ENCODE assay signal across 36 cellular contexts in the genomic region with DNA sequence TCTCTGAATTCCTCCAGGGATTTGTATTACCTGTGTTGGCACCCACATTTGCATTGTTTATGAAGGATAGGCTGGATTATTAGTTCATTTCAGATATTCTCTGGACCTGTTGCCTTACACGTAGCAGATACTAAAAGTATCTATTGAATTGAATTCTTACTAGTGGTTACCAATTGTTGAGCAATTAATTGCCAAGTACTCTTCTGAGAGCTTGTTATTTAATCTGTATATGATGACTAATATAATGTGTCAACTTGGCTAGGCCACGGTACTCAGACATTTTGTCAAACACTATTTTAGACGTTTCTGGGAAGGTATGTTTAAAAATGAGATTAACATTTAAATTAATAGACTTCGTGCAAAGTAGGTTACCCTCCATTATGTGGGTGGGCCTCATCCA. TPM values are rescaled to one million over a fixed set of nuclear protein-coding genes. Genes with fewer than 3 reads are reported as not detected.
"Had no signal": no experiment of that assay in that cellular context is flagged by ENCODE, and none has a peak within 500 bp of the region (broad histone marks: within the 10 kb centered on the region; RNA-seq: fewer than 3 reads in every experiment).

No MANE protein-coding gene starts in this region.

- H3K27ac ChIP-seq: colonic mucosa, esophagus muscularis mucosa, foreskin keratinocyte, gastroesophageal sphincter, heart left ventricle, hepatocyte, lower lobe of right lung, neutrophil, pancreas, right atrium auricular region, suprapubic skin, vagina had no signal

- H3K36me3 ChIP-seq: colonic mucosa, esophagus muscularis mucosa, gastroesophageal sphincter, heart left ventricle, lower lobe of right lung, neutrophil, pancreas, right atrium auricular region, suprapubic skin, vagina had no signal

- H3K4me3 ChIP-seq: colonic mucosa, esophagus muscularis mucosa, gastroesophageal sphincter, heart left ventricle, hepatocyte, lower lobe of right lung, mucosa of descending colon, pancreas, right atrium auricular region, smooth muscle cell, suprapubic skin, vagina had no signal

- H3K27me3 ChIP-seq: colonic mucosa, esophagus muscularis mucosa, foreskin keratinocyte, gastroesophageal sphincter, pancreas, right atrium auricular region, suprapubic skin, vagina had no signal

- FAIRE-seq: pancreas had no signal

- H3K9me3 ChIP-seq: colonic mucosa, esophagus muscularis mucosa, gastroesophageal sphincter, heart left ventricle, lower lobe of right lung, mucosa of descending colon, neutrophil, pancreas, right atrium auricular region, suprapubic skin, vagina had no signal

- H3K4me2 ChIP-seq: hepatocyte, smooth muscle cell had no signal

- DNase-seq: colonic mucosa; effector CD8-positive, alpha-beta T cell; endodermal cell; foreskin keratinocyte; heart left ventricle; left colon; left ventricle myocardium superior; lower lobe of right lung; mucosa of descending colon; naive B cell; pancreas; stimulated activated CD4-positive, alpha-beta T cell treated with anti-CD3 and anti-CD28 coated beads, Interleukin-12 subunit alpha, Interleukin-12 subunit beta, amount 100 ng/mL, for 4 hours; stimulated activated CD4-positive, alpha-beta T cell treated with anti-CD3 and anti-CD28 coated beads, Interleukin-1b, Interleukin-23, amount 100 ng/mL, for 48 hours; stimulated activated CD4-positive, alpha-beta T cell treated with anti-CD3 and anti-CD28 coated beads, Interleukin-4, amount 100 ng/mL, for 1 hour; stimulated activated CD8-positive, alpha-beta memory T cell treated with anti-CD3 and anti-CD28 coated beads, Interleukin-4, amount 100 ng/mL, for 48 hours; stimulated activated naive CD4-positive, alpha-beta T cell; stimulated activated naive CD8-positive, alpha-beta T cell treated with anti-CD3 and anti-CD28 coated beads, Interleukin-15, amount 100 ng/mL, for 72 hours; trophoblast cell had no signal

- H2AFZ ChIP-seq: hepatocyte had no signal

- H3K4me1 ChIP-seq: colonic mucosa, esophagus muscularis mucosa, gastroesophageal sphincter, heart left ventricle, lower lobe of right lung, pancreas, right atrium auricular region, suprapubic skin, vagina had no signal

RNA-seq across cellular contexts. Expression of a gene that starts 2.5 kb away (rescaled TPM):
- total RNA-seq: colonic mucosa; endodermal cell; epithelial cell of proximal tubule; esophagus muscularis mucosa; fibroblast of lung; foreskin keratinocyte; gastroesophageal sphincter; heart left ventricle; kidney epithelial cell; left colon; left ventricle myocardium superior; lower lobe of right lung; mesothelial cell of epicardium; mucosa of descending colon; natural killer cell treated with Interleukin-12 subunit alpha and Interleukin-12 subunit beta and Interleukin-15 and Interleukin-18, amount 100 ng/mL, for 72 hours; neural crest cell; omental fat pad; pancreas; progenitor cell of endocrine pancreas; right atrium auricular region; sciatic nerve; smooth muscle cell; suprapubic skin; ureter; vagina had no signal
- polyA plus RNA-seq: fibroblast of lung, foreskin keratinocyte, heart left ventricle, pancreas, smooth muscle cell had no signal
